26 cellular contexts compared by ENCODE assay signal in the genomic region with DNA sequence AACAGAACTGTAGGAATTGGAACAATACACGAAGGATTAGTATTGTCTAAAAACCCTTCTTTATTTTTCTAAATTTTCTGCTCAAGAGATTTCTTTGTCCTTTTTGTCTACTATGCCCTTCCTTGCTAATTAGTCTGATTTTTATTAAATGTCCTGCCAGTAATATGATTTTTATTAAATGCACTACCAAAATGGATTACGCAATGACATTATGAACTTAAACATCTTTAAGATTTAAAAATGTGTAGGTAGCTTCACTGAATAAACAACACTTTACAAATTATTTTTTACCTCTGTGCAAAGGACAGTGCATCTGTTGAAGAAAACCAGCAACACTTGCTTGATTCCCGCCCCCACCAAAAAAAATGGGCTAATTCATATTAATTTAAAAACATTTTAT. TPM values are rescaled to one million over a fixed set of nuclear protein-coding genes. Genes with fewer than 3 reads are reported as not detected.
"Had no signal": no experiment of that assay in that cellular context is flagged by ENCODE, and none has a peak within 500 bp of the region (broad histone marks: within the 10 kb centered on the region; RNA-seq: fewer than 3 reads in every experiment).

No MANE protein-coding gene starts in this region.

- ATAC-seq: natural killer cell; stimulated activated effector memory CD8-positive, alpha-beta T cell treated with anti-CD3 and anti-CD28 coated beads, Interleukin-12 subunit alpha, Interleukin-12 subunit beta, amount 100 ng/mL, for 72 hours; stimulated activated naive B cell treated with anti-CD40 and anti-IgM and Interleukin-4, amounts not matched to agents 10 μg/mL and 1 μg/mL and 100 μg/mL, for 72 hours had no signal

- DNase-seq: natural killer cell; occipital lobe; ovary; sigmoid colon; small intestine; stimulated activated CD4-positive, alpha-beta T cell treated with anti-CD3 and anti-CD28 coated beads, Interleukin-15, amount 100 ng/mL, for 24 hours; stimulated activated CD4-positive, alpha-beta T cell treated with anti-CD3 and anti-CD28 coated beads, Interleukin-2, amount 100 ng/mL, for 24 hours; stimulated activated CD4-positive, alpha-beta T cell treated with anti-CD3 and anti-CD28 coated beads, Interleukin-2, amount 100 ng/mL, for 48 hours; stimulated activated CD4-positive, alpha-beta T cell treated with anti-CD3 and anti-CD28 coated beads, Interleukin-4, amount 100 ng/mL, for 24 hours; stimulated activated naive B cell treated with anti-CD40 and anti-IgM and Interleukin-4, amounts not matched to agents 10 μg/mL and 1 μg/mL and 100 μg/mL, for 72 hours; stimulated activated naive CD4-positive, alpha-beta T cell treated with Interleukin-2 at 50 U/mL for 16 hours; stomach; thyroid gland; trophoblast cell; upper lobe of left lung had no signal

- H3K4me2 ChIP-seq: neural progenitor cell had no signal

- H3K9ac ChIP-seq: neural progenitor cell had no signal

- H3K27ac ChIP-seq: neural progenitor cell, ovary, prostate gland, right atrium auricular region, sigmoid colon, stomach, thoracic aorta, thyroid gland, tibial nerve, upper lobe of left lung, vagina had no signal

- H2AFZ ChIP-seq: neural progenitor cell had no signal

- H3K9me3 ChIP-seq: prostate gland, right atrium auricular region, sigmoid colon, thoracic aorta, thyroid gland, tibial nerve, upper lobe of left lung, vagina had no signal

- H3K36me3 ChIP-seq: neural progenitor cell, ovary, prostate gland, right atrium auricular region, sigmoid colon, stomach, thoracic aorta, thyroid gland, tibial nerve, upper lobe of left lung, vagina had no signal

- FAIRE-seq: small intestine, urothelium cell line had no signal

- H3K4me3 ChIP-seq: neural progenitor cell, ovary, prostate gland, right atrium auricular region, sigmoid colon, stomach, thoracic aorta, thyroid gland, tibial nerve, upper lobe of left lung, vagina had no signal

- H3K4me1 ChIP-seq: prostate gland had no signal

RNA-seq across cellular contexts. Expression of a gene that starts 8.2 kb away (rescaled TPM):
- total RNA-seq: natural killer cell, ovary, pulmonary artery endothelial cell, right atrium auricular region, temporal lobe had no signal
- polyA plus RNA-seq: neural cell had no signal
